ENCODE assay signal across 22 cellular contexts in the genomic region with DNA sequence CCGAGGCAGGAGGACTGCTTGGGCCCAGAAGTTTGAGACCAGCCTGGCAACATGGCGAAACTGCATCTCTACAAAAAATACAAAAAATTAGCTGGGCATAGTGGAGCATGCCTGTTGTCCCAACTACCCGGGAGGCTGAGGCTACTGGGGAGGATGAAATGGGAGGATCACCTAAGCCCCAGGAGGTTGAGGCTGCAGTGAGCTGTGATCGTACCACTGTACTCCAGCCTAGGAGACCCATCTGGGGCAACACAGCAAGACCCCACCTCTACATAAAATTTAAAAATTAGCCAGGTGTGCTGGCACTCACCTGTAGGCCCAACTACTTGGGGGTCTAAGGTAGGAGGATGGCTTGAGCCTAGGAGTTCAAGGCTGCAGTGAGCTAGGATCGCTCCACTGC. TPM values are rescaled to one million over a fixed set of nuclear protein-coding genes. Genes with fewer than 3 reads are reported as not detected.
DNase-seq lines count a peak whose midpoint lies in the region; ATAC-seq, FAIRE-seq and TF ChIP-seq lines count a peak whose summit lies in the region.
"Had no signal": no experiment of that assay in that cellular context is flagged by ENCODE, and none has a peak within 500 bp of the region (broad histone marks: within the 10 kb centered on the region; RNA-seq: fewer than 3 reads in every experiment).

No MANE protein-coding gene starts in this region.

- H4K91ac ChIP-seq in H1 (replicated peaks; ENCODE audit: insufficient read length, low read length), result no peak overlapping the region

- no peak overlapping the region for H4K5ac ChIP-seq in H1 (ENCODE audit: insufficient read length, low read depth, low read length)

- H2AFZ ChIP-seq in OCI-LY7 (ENCODE audit: low read length) (no peak overlapping the region), H1 (ENCODE audit: low read length) (no peak overlapping the region)

- H3K23ac ChIP-seq in H1 (ENCODE audit: insufficient read length), result no peak overlapping the region

- H3K36me3 ChIP-seq in CD8-positive, alpha-beta memory T cell (ENCODE audit: insufficient read depth, low read length), result no peaks in the 10 kb centered on the region
- H3K36me3 ChIP-seq in OCI-LY7 (ENCODE audit: insufficient read depth, low read length) (peaks cover 38% of the 10 kb centered on the region), H1 (ENCODE audit: control insufficient read depth in 2 of 4, insufficient read depth in 4 of 4, low read length in 3 of 4) (peaks cover 0 to 15% (median under 1%) of the 10 kb centered on the region in 4 experiments; a peak in 4 of 8 replicates)
- H3K36me3 ChIP-seq: brain microvascular endothelial cell, right atrium auricular region had no signal

- peaks cover 5% of the 10 kb centered on the region for H3K4me1 Mint-ChIP-seq in T-helper 2 cell treated with Interferon-gamma antibody and Interleukin-4, amounts not matched to agents 5 μg/mL and 100 μg/mL, for 36 hours (ENCODE audit: low read depth)
- H3K4me1 Mint-ChIP-seq in CD8-positive, alpha-beta memory T cell, result peaks cover 22 to 55% (median 34%) of the 10 kb centered on the region in 3 donors

- TF ChIP-seq POLR2A in H1 (IDR thresholded peaks at IDR 0.05; ENCODE audit: control extremely low read depth in 1 of 2, low read depth in 2 of 2, low read length in 2 of 2), result no peak

- H3K79me2 ChIP-seq in OCI-LY7 (ENCODE audit: insufficient read depth, low read depth, low read length), result peaks cover 47% of the 10 kb centered on the region
- H3K79me2 ChIP-seq in H1 (ENCODE audit: control insufficient read depth in 1 of 2, insufficient read depth in 2 of 2, low read length in 2 of 2), result peaks cover 18 to 58% of the 10 kb centered on the region in 2 experiments

- no peak overlapping the region for H2BK120ac ChIP-seq in H1 (replicated peaks; ENCODE audit: low read depth, low read length)

- H4K20me1 ChIP-seq in OCI-LY7 (ENCODE audit: insufficient read depth, low read length) (peaks cover 5% of the 10 kb centered on the region), H1 (replicated peaks in 1 of 2; ENCODE audit: control insufficient read depth in 1 of 2, insufficient read depth in 2 of 2, low read length in 2 of 2) (peaks cover 0 to 17% of the 10 kb centered on the region in 2 experiments)

- no peak for FAIRE-seq in H1 (lab: Jason Lieb, UNC)
- FAIRE-seq: GM19239 had no signal

- H3K9me3 Mint-ChIP-seq in T-helper 2 cell treated with Interferon-gamma antibody and Interleukin-4, amounts not matched to agents 5 μg/mL and 100 μg/mL, for 36 hours, result no peaks in the 10 kb centered on the region
- no peaks in the 10 kb centered on the region for H3K9me3 Mint-ChIP-seq in CD8-positive, alpha-beta memory T cell
- H3K9me3 Mint-ChIP-seq: dendritic cell treated with granulocyte-macrophage colony-stimulating factor and Interleukin-4, amounts not matched to agents 40 ng/mL and 50 ng/mL, for 4 days had no signal

- H2AK5ac ChIP-seq in H1 (ENCODE audit: low read depth, low read length), result no peak overlapping the region

- no peak overlapping the region for H3K27ac Mint-ChIP-seq in T-helper 2 cell treated with Interferon-gamma antibody and Interleukin-4, amounts not matched to agents 5 μg/mL and 100 μg/mL, for 36 hours
- peak overlapping the region in 2 of 8 donors; percentile 8 to 29 for H3K27ac Mint-ChIP-seq in CD8-positive, alpha-beta memory T cell
- H3K27ac Mint-ChIP-seq: dendritic cell treated with granulocyte-macrophage colony-stimulating factor and Interleukin-4, amounts not matched to agents 40 ng/mL and 50 ng/mL, for 4 days had no signal

- intact Hi-C loops in OCI-LY7 (cut with micrococcal nuclease; ENCODE audit: unreplicated experiment), result no loop called here

- peaks cover 16% of the 10 kb centered on the region for H3K4me1 ChIP-seq in CD8-positive, alpha-beta memory T cell (ENCODE audit: insufficient read depth, low read length)
- H3K4me1 ChIP-seq in OCI-LY7 (ENCODE audit: insufficient read depth, low read length, poor library complexity, severe bottlenecking), result peaks cover 18% of the 10 kb centered on the region
- H3K4me1 ChIP-seq in H1 (replicated peaks in 1 of 4; ENCODE audit: control insufficient read depth in 3 of 4, insufficient read depth in 4 of 4, low read length in 3 of 4), result peaks cover 0 to 4% (median 0%) of the 10 kb centered on the region in 4 experiments; a peak in 1 of 7 replicates

- peaks cover 17% of the 10 kb centered on the region for H3K36me3 Mint-ChIP-seq in T-helper 2 cell treated with Interferon-gamma antibody and Interleukin-4, amounts not matched to agents 5 μg/mL and 100 μg/mL, for 36 hours (ENCODE audit: low read depth)
- peaks cover 0 to 21% (median 0%) of the 10 kb centered on the region in 3 donors for H3K36me3 Mint-ChIP-seq in CD8-positive, alpha-beta memory T cell

- H2BK5ac ChIP-seq in H1 (ENCODE audit: low read depth, low read length), result no peak overlapping the region

- H2BK20ac ChIP-seq in H1 (ENCODE audit: low read length), result no peak overlapping the region

- H3K56ac ChIP-seq in H1 (replicated peaks; ENCODE audit: insufficient read length, low read depth, low read length), result no peak overlapping the region

- no peak overlapping the region for H3K4ac ChIP-seq in H1 (replicated peaks; ENCODE audit: insufficient read length, low read depth, low read length)

- H2BK12ac ChIP-seq in H1 (ENCODE audit: low read depth, low read length), result no peak overlapping the region

- H4K8ac ChIP-seq in H1 (ENCODE audit: extremely low read depth, insufficient read depth, low read length), result peak overlapping the region; percentile 38; the same call in 1 of the 2 replicates

- peaks cover 13% of the 10 kb centered on the region; the same call in 1 of the 2 replicates for H3K79me1 ChIP-seq in H1 (ENCODE audit: low read depth, low read length)

- H2BK15ac ChIP-seq in H1 (ENCODE audit: low read length), result no peak overlapping the region

- no peaks in the 10 kb centered on the region for H3K27me3 ChIP-seq in CD8-positive, alpha-beta memory T cell (ENCODE audit: insufficient read depth, low read length, poor library complexity, severe bottlenecking)
- H3K27me3 ChIP-seq in H1 (replicated peaks in 1 of 4; ENCODE audit: control insufficient read depth in 3 of 4, extremely low read depth in 1 of 4, insufficient read depth in 3 of 4, low read length in 3 of 4), result peaks cover 0 to 2% (median 0%) of the 10 kb centered on the region in 4 experiments; a peak in 1 of 7 replicates
- H3K27me3 ChIP-seq: brain microvascular endothelial cell, gastroesophageal sphincter, right atrium auricular region, stomach had no signal

- H3K9me2 ChIP-seq in OCI-LY7 (ENCODE audit: insufficient read depth, low read length), result no peaks in the 10 kb centered on the region

- H3K27ac ChIP-seq in CD8-positive, alpha-beta memory T cell (ENCODE audit: low read depth, low read length), result no peak overlapping the region
- H3K27ac ChIP-seq in OCI-LY7 (ENCODE audit: low read depth, low read length, poor library complexity, severe bottlenecking) (no peak overlapping the region), H1 (ENCODE audit: low read depth, low read length) (no peak overlapping the region; the same call in 1 of the 2 replicates)
- H3K27ac ChIP-seq: brain microvascular endothelial cell, C4-2B, epithelial cell of prostate, gastroesophageal sphincter, right atrium auricular region had no signal

- no peak overlapping the region for H3K4me3 ChIP-seq in CD8-positive, alpha-beta memory T cell (ENCODE audit: low read length)
- H3K4me3 ChIP-seq in OCI-LY7 (ENCODE audit: low read depth, low read length, poor library complexity, severe bottlenecking) (peak overlapping the region; percentile 99), H1 (ENCODE audit: extremely low read depth in 1 of 4, insufficient read depth in 2 of 4, low read depth in 3 of 4, low read length in 4 of 4) (no peak overlapping the region)
- H3K4me3 ChIP-seq: gastroesophageal sphincter, mucosa of descending colon, right atrium auricular region had no signal

- no TSS peak for BruUV-seq in OCI-LY7 (replicated peaks; lab: Mats Ljungman, UMichigan)

- peak overlapping the region; percentile 32 for H3K4me3 Mint-ChIP-seq in T-helper 2 cell treated with Interferon-gamma antibody and Interleukin-4, amounts not matched to agents 5 μg/mL and 100 μg/mL, for 36 hours
- H3K4me3 Mint-ChIP-seq in CD8-positive, alpha-beta memory T cell, result peak overlapping the region in 4 of 7 donors; percentile 12 to 48 (median 35)
- H3K4me3 Mint-ChIP-seq: dendritic cell treated with granulocyte-macrophage colony-stimulating factor and Interleukin-4, amounts not matched to agents 40 ng/mL and 50 ng/mL, for 4 days had no signal

- no peak overlapping the region for H3K18ac ChIP-seq in H1 (ENCODE audit: extremely low read depth, low read length)

- H3K9ac ChIP-seq in H1 (replicated peaks in 1 of 4; ENCODE audit: extremely low read depth in 1 of 4, low read depth in 3 of 4, low read length in 3 of 4), result no peak overlapping the region

- H3K9me3 ChIP-seq in CD8-positive, alpha-beta memory T cell (ENCODE audit: low read length), result no peaks in the 10 kb centered on the region
- no peaks in the 10 kb centered on the region for H3K9me3 ChIP-seq in OCI-LY7 (ENCODE audit: low read length)
- peaks cover 5 to 6% of the 10 kb centered on the region in 2 experiments; a peak in 1 of 4 replicates for H3K9me3 ChIP-seq in H1 (ENCODE audit: insufficient read depth in 2 of 2, low read depth in 1 of 2, low read length in 1 of 2)
- H3K9me3 ChIP-seq: gastroesophageal sphincter, mucosa of descending colon, right atrium auricular region, stomach had no signal

- H3K23me2 ChIP-seq in H1 (ENCODE audit: low read depth, low read length), result no peaks in the 10 kb centered on the region; the same call in 1 of the 2 replicates

- no peak for TF ChIP-seq RAD21 in H1 (IDR thresholded peaks at IDR 0.05 in 1 of 2, conservative IDR thresholded peaks at IDR 0.05 in 1 of 2; ENCODE audit: low read depth in 2 of 2, low read length in 2 of 2)

- CTCF ChIA-PET in CD8-positive, alpha-beta memory T cell (lab: Charles Lee), result interaction anchor here (0.8 to 2.2 kb wide), 6 partner anchors 8 to 60 kb away, joined by 3 to 5 read pairs (median 4); no protein-coding TSS in a partner anchor
- CTCF ChIA-PET in OCI-LY7 (lab: Charles Lee; ENCODE audit: unreplicated experiment), result no interaction called here
- CTCF ChIA-PET in H1 (lab: Charles Lee; ENCODE audit: partially characterized antibody), result interaction anchor here (1.0 to 12.6 kb wide), 13 partner anchors 10 to 122 kb away, joined by 3 to 159 read pairs (median 6); no protein-coding TSS in a partner anchor

- TF ChIP-seq CTCF in OCI-LY7 (conservative IDR thresholded peaks at IDR 0.05; ENCODE audit: low read length) (no peak), H1 (IDR thresholded peaks at IDR 0.05; ENCODE audit: control extremely low read depth in 1 of 3, insufficient read depth in 1 of 3, low read depth in 1 of 3, low read length in 3 of 3) (no peak)

- DNase-seq in T-helper 2 cell treated with Interferon-gamma antibody and Interleukin-4, amounts not matched to agents 5 μg/mL and 100 μg/mL, for 36 hours (ENCODE audit: low spot score), result no peak
- DNase-seq in T-helper 2 cell (no peak), OCI-LY7 (ENCODE audit: low spot score) (no peak), H1 (ENCODE audit: low read depth in 1 of 2, low spot score in 2 of 2) (no peak), HUDEP-2 (lab: John Stamatoyannopoulos, UW; ENCODE audit: unreplicated experiment in 76 of 76) (no peak), cortex of kidney (lab: John Stamatoyannopoulos, UW) (no peak)
- no peak for DNase-seq in CD8-positive, alpha-beta memory T cell
- DNase-seq: activated naive CD4-positive, alpha-beta T cell; brain microvascular endothelial cell; DMS79; mucosa of descending colon; NCI-H1092; NCI-H524 treated with DMSO at 0.1 percent for 48 hours; stomach had no signal

- 92% methylated on average over 5 of the region's 5 CpGs; no CpG with 5 or more reads in 1 of the 2 experiments for WGBS in H1 (ENCODE audit: extremely low coverage in 1 of 2, insufficient coverage in 1 of 2, insufficient read length in 1 of 2, insufficient replicate concordance in 2 of 2, low coverage in 1 of 2, low lambda C conversion rate in 2 of 2, missing lambda C conversion rate in 1 of 2), 2 experiments

- ATAC-seq in HG03521 (IDR thresholded peaks at IDR 0.05; ENCODE audit: unreplicated experiment), result no peak
- ATAC-seq: gastroesophageal sphincter, left lobe of liver, mucosa of descending colon had no signal

- H3K14ac ChIP-seq in H1 (ENCODE audit: insufficient read length), result no peak overlapping the region

- no peaks in the 10 kb centered on the region for H3K27me3 Mint-ChIP-seq in T-helper 2 cell treated with Interferon-gamma antibody and Interleukin-4, amounts not matched to agents 5 μg/mL and 100 μg/mL, for 36 hours (ENCODE audit: low read depth)
- H3K27me3 Mint-ChIP-seq in CD8-positive, alpha-beta memory T cell, result peaks cover 0 to 3% of the 10 kb centered on the region in 2 donors
- H3K27me3 Mint-ChIP-seq: dendritic cell treated with granulocyte-macrophage colony-stimulating factor and Interleukin-4, amounts not matched to agents 40 ng/mL and 50 ng/mL, for 4 days had no signal

- POLR2A ChIA-PET in CD8-positive, alpha-beta memory T cell (lab: Charles Lee), result interaction anchor here (1.3 kb wide), 1 partner anchor 65 kb away, joined by 4 read pairs; no protein-coding TSS in a partner anchor
- POLR2A ChIA-PET in OCI-LY7 (lab: Charles Lee), result interaction anchor here (1.1 kb wide), 1 partner anchor 9 kb away, joined by 3 read pairs; no protein-coding TSS in a partner anchor
- POLR2A ChIA-PET in H1 (lab: Charles Lee; ENCODE audit: partially characterized antibody), result interaction anchor here (0.7 to 9.8 kb wide), 11 partner anchors 14 to 80 kb away, joined by 3 to 154 read pairs (median 6); no protein-coding TSS in a partner anchor

- TF ChIP-seq EP300 in H1 (IDR thresholded peaks at IDR 0.05; ENCODE audit: borderline replicate concordance in 1 of 2, low read depth in 2 of 2, low read length in 2 of 2), result no peak

- H3K4me2 ChIP-seq in OCI-LY7 (ENCODE audit: low read length) (peak overlapping the region; percentile 74), H1 (ENCODE audit: insufficient read depth in 1 of 2, low read depth in 2 of 2, low read length in 2 of 2) (peak overlapping the region in 1 of 2 experiments; percentile 62; a peak in 1 of 4 replicates)

RNA-seq across cellular contexts. Expression of gene PAM16, which starts 1.8 kb away (rescaled TPM):
- total RNA-seq in CD8-positive, alpha-beta memory T cell, result 10 to 100 TPM; 66.6 to 70.2 TPM
- polyA plus RNA-seq in CD8-positive, alpha-beta memory T cell, result 38.6 TPM
- total RNA-seq in OCI-LY7 (2014; rRNA removed; shearing (Covaris generic)), result 80.6 and 92.1 TPM in 2 replicates
- 77.4 and 82.4 TPM in 2 replicates for total RNA-seq in OCI-LY7 (2022)
- 78.3 and 84.4 TPM in 2 replicates for total RNA-seq in H1 (2021; fragmentation: NEBNext Ultra II Directional; extraction: Animal tissue kit (Norgen Biotek cat#: 25700))
- 198 and 228 TPM in 2 replicates for polyA plus RNA-seq in H1 (2011; rRNA removed)
- polyA plus RNA-seq in H1 (2011; cell fraction: cytosol; rRNA removed), result 154 TPM
- 131 TPM for polyA plus RNA-seq in H1 (2011; cell fraction: nucleus; rRNA removed)
- 57.3 to 96.0 TPM (median 90.9 TPM) in 4 replicates for polyA plus RNA-seq in H1 (2012, experiment 1 of 2)
- 222 TPM for polyA plus RNA-seq in H1 (2012, experiment 2 of 2)
- 161 TPM for polyA plus RNA-seq in H1 (2013, experiment 1 of 2)
- polyA plus RNA-seq in H1 (2013, experiment 2 of 2), result 151 TPM
- polyA minus RNA-seq in H1 (2011; rRNA and poly(A)+ RNA removed), result 12.3 and 15.6 TPM in 2 replicates
- polyA minus RNA-seq in H1 (2011; cell fraction: cytosol; rRNA and poly(A)+ RNA removed), result 31.5 TPM
- 32.7 TPM for polyA minus RNA-seq in H1 (2011; cell fraction: nucleus; rRNA and poly(A)+ RNA removed)

RNA-seq across cellular contexts. Expression of gene VASN, which starts 22.3 kb away (rescaled TPM):
- under 1 TPM in 1 of 2 experiments, not detected in 1; 0.31 TPM for total RNA-seq in CD8-positive, alpha-beta memory T cell
- not detected for polyA plus RNA-seq in CD8-positive, alpha-beta memory T cell
- total RNA-seq in OCI-LY7 (2014; rRNA removed; shearing (Covaris generic)), result not detected in 2 replicates
- total RNA-seq in OCI-LY7 (2022), result not detected in 2 replicates
- 9.6 and 10.1 TPM in 2 replicates for total RNA-seq in H1 (2021; fragmentation: NEBNext Ultra II Directional; extraction: Animal tissue kit (Norgen Biotek cat#: 25700))
- polyA plus RNA-seq in H1 (2011; rRNA removed), result 11.3 and 25.2 TPM in 2 replicates
- polyA plus RNA-seq in H1 (2011; cell fraction: cytosol; rRNA removed), result 7.2 TPM
- polyA plus RNA-seq in H1 (2011; cell fraction: nucleus; rRNA removed), result 15.2 TPM
- 3.4 to 8.6 TPM (median 7.8 TPM) in 4 replicates for polyA plus RNA-seq in H1 (2012, experiment 1 of 2)
- 6.1 TPM for polyA plus RNA-seq in H1 (2012, experiment 2 of 2)
- 16.7 TPM for polyA plus RNA-seq in H1 (2013, experiment 1 of 2)
- 14.5 TPM for polyA plus RNA-seq in H1 (2013, experiment 2 of 2)
- 3.4 and 4.5 TPM in 2 replicates for polyA minus RNA-seq in H1 (2011; rRNA and poly(A)+ RNA removed)
- polyA minus RNA-seq in H1 (2011; cell fraction: cytosol; rRNA and poly(A)+ RNA removed), result 11.4 TPM
- polyA minus RNA-seq in H1 (2011; cell fraction: nucleus; rRNA and poly(A)+ RNA removed), result 22.5 TPM

RNA-seq across cellular contexts. Expression of gene GLIS2, which starts 33.5 kb away (rescaled TPM):
- total RNA-seq in CD8-positive, alpha-beta memory T cell, result under 1 TPM; 0.13 to 0.26 TPM
- polyA plus RNA-seq in CD8-positive, alpha-beta memory T cell, result not detected
- not detected in 2 replicates for total RNA-seq in OCI-LY7 (2014; rRNA removed; shearing (Covaris generic))
- total RNA-seq in OCI-LY7 (2022), result 0.08 TPM in 1 of 2 replicates, not detected in the other
- 17.4 and 18.6 TPM in 2 replicates for total RNA-seq in H1 (2021; fragmentation: NEBNext Ultra II Directional; extraction: Animal tissue kit (Norgen Biotek cat#: 25700))
- polyA plus RNA-seq in H1 (2011; rRNA removed), result 4.3 and 7.6 TPM in 2 replicates
- polyA plus RNA-seq in H1 (2011; cell fraction: cytosol; rRNA removed), result 2.7 TPM
- 8.4 TPM for polyA plus RNA-seq in H1 (2011; cell fraction: nucleus; rRNA removed)
- 8.3 to 13.8 TPM (median 12.3 TPM) in 4 replicates for polyA plus RNA-seq in H1 (2012, experiment 1 of 2)
- 11.8 TPM for polyA plus RNA-seq in H1 (2012, experiment 2 of 2)
- polyA plus RNA-seq in H1 (2013, experiment 1 of 2), result 9.4 TPM
- polyA plus RNA-seq in H1 (2013, experiment 2 of 2), result 9.5 TPM
- 2.0 and 3.2 TPM in 2 replicates for polyA minus RNA-seq in H1 (2011; rRNA and poly(A)+ RNA removed)
- 7.0 TPM for polyA minus RNA-seq in H1 (2011; cell fraction: cytosol; rRNA and poly(A)+ RNA removed)
- polyA minus RNA-seq in H1 (2011; cell fraction: nucleus; rRNA and poly(A)+ RNA removed), result 5.7 TPM

Comparison
In these comparisons a context has a peak if more than half of its experiments do, and no peak if none do; other contexts are left out.
1. RNA of gene GLIS2, which starts 33.5 kb away (total RNA-seq): 17.4 to 18.6 TPM in H1; 0.13 to 0.26 TPM in CD8-positive, alpha-beta memory T cell and 0.08 TPM in OCI-LY7; every median in the first group is over 10 times any median in the second.